7 cellular contexts compared by ENCODE assay signal in the genomic region with DNA sequence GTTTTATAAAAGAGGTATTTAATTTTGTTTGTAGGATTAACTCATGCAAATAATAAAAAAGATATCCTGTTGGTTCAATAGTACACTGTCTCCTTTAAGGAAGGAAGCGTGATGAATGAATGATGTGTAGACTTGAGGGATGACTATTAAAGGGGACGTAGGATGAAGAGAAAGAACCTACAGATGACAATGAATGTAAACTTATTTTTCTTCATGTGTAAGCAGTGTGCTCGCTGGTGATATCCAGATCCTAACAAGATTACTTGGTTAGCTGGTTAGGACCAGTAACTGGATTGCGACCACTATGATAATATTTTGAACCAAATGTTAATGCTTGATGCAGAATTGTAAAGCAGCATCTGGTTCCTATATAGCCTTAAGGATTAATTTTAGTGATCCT. TPM values are rescaled to one million over a fixed set of nuclear protein-coding genes. Genes with fewer than 3 reads are reported as not detected.
DNase-seq lines count a peak whose midpoint lies in the region; ATAC-seq and TF ChIP-seq lines count a peak whose summit lies in the region.

No MANE protein-coding gene starts in this region.

- peaks cover 18 to 27% (median 21%) of the 10 kb centered on the region in 3 experiments for H3K36me3 Mint-ChIP-seq in H9 (ENCODE audit: insufficient read depth in 1 of 3, low read depth in 3 of 3)

- H3K27ac ChIP-seq in H9 (ENCODE audit: insufficient read length, low read depth, low read length): no peak overlapping the region
- H3K27ac ChIP-seq in SJCRH30: no peak overlapping the region
- peak overlapping the region; percentile 60 for H3K27ac ChIP-seq in skeletal muscle tissue (ENCODE audit: low read depth, low read length)

- H2AFZ ChIP-seq in H9 (ENCODE audit: low read length): no peak overlapping the region

- no peaks in the 10 kb centered on the region for H3K4me1 ChIP-seq in H9 (ENCODE audit: insufficient read depth, low read length)
- H3K4me1 ChIP-seq in SJCRH30: peaks cover 5% of the 10 kb centered on the region; the same call in 1 of the 2 replicates
- peaks cover 13 to 43% (median 20%) of the 10 kb centered on the region in 3 donors for H3K4me1 ChIP-seq in skeletal muscle tissue (ENCODE audit: control insufficient read depth in 3 of 3, insufficient read depth in 3 of 3, low read length in 3 of 3)

- no peak overlapping the region for H3K18ac ChIP-seq in H9 (ENCODE audit: insufficient read length, low read depth, low read length)

- no peak overlapping the region for H3K56ac ChIP-seq in H9 (ENCODE audit: insufficient read length, low read depth, low read length)

- H3K27me3 ChIP-seq in H9 (ENCODE audit: insufficient read depth, low read length): no peaks in the 10 kb centered on the region
- H3K27me3 ChIP-seq in SJCRH30: no peaks in the 10 kb centered on the region
- H3K27me3 ChIP-seq in skeletal muscle tissue (ENCODE audit: control insufficient read depth in 3 of 3, insufficient read depth in 3 of 3, low read length in 3 of 3): no peaks in the 10 kb centered on the region

- peak overlapping the region; percentile 72 for H3K4me2 ChIP-seq in H9 (ENCODE audit: insufficient read depth, insufficient read length, low read length)

- H3K9me3 Mint-ChIP-seq in H9: peaks cover 0 to 2% of the 10 kb centered on the region in 2 experiments; a peak in 2 of 5 replicates

- no peak overlapping the region for H4K5ac ChIP-seq in H9 (ENCODE audit: insufficient read length, low read depth, low read length)

- H2AK5ac ChIP-seq in H9 (ENCODE audit: insufficient read length, low read length): no peak overlapping the region

- peak overlapping the region; percentile 92 to 94 for H3K4me3 Mint-ChIP-seq in H9

- H3K23me2 ChIP-seq in H9 (ENCODE audit: insufficient read length, low read depth, low read length, poor library complexity, severe bottlenecking): peaks cover 9% of the 10 kb centered on the region

- no peak overlapping the region for H3K4ac ChIP-seq in H9 (ENCODE audit: low read depth, low read length)

- H2BK5ac ChIP-seq in H9 (ENCODE audit: insufficient read length, low read length): no peak overlapping the region

- no peaks in the 10 kb centered on the region for H4K20me1 ChIP-seq in H9 (ENCODE audit: control insufficient read depth, insufficient read depth, insufficient read length)

- ATAC-seq in sciatic nerve: no peak

- H4K8ac ChIP-seq in H9 (replicated peaks; ENCODE audit: insufficient read length, low read depth, low read length): no peak overlapping the region

- H2BK12ac ChIP-seq in H9 (ENCODE audit: insufficient read length, low read depth, low read length): no peak overlapping the region

- H3K27me3 Mint-ChIP-seq in H9 (ENCODE audit: low read depth): no peaks in the 10 kb centered on the region

- H3T11ph ChIP-seq in H9 (ENCODE audit: low read length): no peak overlapping the region

- DNase-seq in H9 (no peak), SJCRH30 (no peak), fibroblast of mammary gland (ENCODE audit: low read depth) (peak; percentile 43), NCI-H345 (lab: John Stamatoyannopoulos, UW) (no peak), sciatic nerve (ENCODE audit: low spot score) (no peak), iPS-NIHi11 (ENCODE audit: low spot score) (no peak)

- H3K36me3 ChIP-seq in SJCRH30 (peaks cover 24% of the 10 kb centered on the region), skeletal muscle tissue (ENCODE audit: control insufficient read depth in 3 of 3, insufficient read depth in 3 of 3, low read length in 3 of 3) (peaks cover 2 to 12% (median 5%) of the 10 kb centered on the region in 3 donors)

- H3K9ac ChIP-seq in H9 (ENCODE audit: extremely low read depth, insufficient read length, low read length) (peak overlapping the region; percentile 19), skeletal muscle tissue (ENCODE audit: low read depth in 1 of 3, low read length in 3 of 3) (peak overlapping the region; percentile 18 to 94 (median 71))

- H3K27ac Mint-ChIP-seq in H9: 0 out of 7 replicates have a peak overlapping the region, but pooled peaks of 1 of the 3 experiments have one; percentile 8

- H3K4me1 Mint-ChIP-seq in H9: peaks cover 34 to 35% of the 10 kb centered on the region in 2 experiments

- WGBS in H9 (ENCODE audit: extremely low coverage, insufficient read length, low lambda C conversion rate): no CpG with 5 or more reads among the region's 4 CpGs

- H3K23ac ChIP-seq in H9 (ENCODE audit: insufficient read length, low read depth, low read length): no peak overlapping the region

- TF ChIP-seq CTCF in H9 (conservative IDR thresholded peaks at IDR 0.05) (no peak), fibroblast of mammary gland (conservative IDR thresholded peaks at IDR 0.05; ENCODE audit: control insufficient read depth, insufficient read depth, low read depth, low read length) (no peak)

- H3K4me3 ChIP-seq in SJCRH30 (peak overlapping the region; percentile 93), fibroblast of mammary gland (ENCODE audit: control insufficient read depth, low read depth, low read length) (peak overlapping the region; percentile 93), skeletal muscle tissue (ENCODE audit: low read length in 3 of 3) (peak overlapping the region; percentile 30 to 97 (median 83))

- no peak overlapping the region for H2BK20ac ChIP-seq in H9 (ENCODE audit: low read depth, low read length, poor library complexity, severe bottlenecking)

- no peak overlapping the region for H2BK15ac ChIP-seq in H9 (ENCODE audit: low read depth, low read length)

- H3K14ac ChIP-seq in H9 (ENCODE audit: insufficient read depth, low read length): no peak overlapping the region

- intact Hi-C loops in sciatic nerve (cut with DNase I): loop anchor here (10.0 kb wide), 1 partner anchor 109 kb away; no protein-coding TSS in a partner anchor

- H2BK120ac ChIP-seq in H9 (ENCODE audit: low read depth, low read length, poor library complexity, severe bottlenecking): no peak overlapping the region

- H3K9me3 ChIP-seq in H9 (ENCODE audit: control insufficient read depth, low read depth, low read length) (no peaks in the 10 kb centered on the region), SJCRH30 (replicated peaks) (no peaks in the 10 kb centered on the region), skeletal muscle tissue (ENCODE audit: control insufficient read depth in 3 of 3, low read length in 3 of 3) (no peaks in the 10 kb centered on the region)

- H3K79me2 ChIP-seq in H9 (ENCODE audit: insufficient read depth, low read length): peaks cover 20% of the 10 kb centered on the region; the same call in 1 of the 2 replicates

- no peaks in the 10 kb centered on the region for H3K79me1 ChIP-seq in H9 (ENCODE audit: insufficient read depth, low read depth, low read length, poor library complexity, severe bottlenecking)

- H4K91ac ChIP-seq in H9 (ENCODE audit: insufficient read length, low read depth, low read length): no peak overlapping the region

RNA-seq across cellular contexts. Expression of a gene that starts 2.6 kb away (rescaled TPM):
- total RNA-seq in H9 (2021) (49.2 and 51.0 TPM in 2 replicates), skeletal muscle tissue (24.5 TPM), sciatic nerve (46.1 TPM)
- total RNA-seq in SJCRH30 (2014; rRNA removed; shearing (Covaris generic)): 32.2 and 35.7 TPM in 2 replicates

RNA-seq across cellular contexts. Expression of a gene that starts 42.9 kb away (rescaled TPM):
- total RNA-seq in H9 (2021) (54.3 and 57.4 TPM in 2 replicates), skeletal muscle tissue (46.4 TPM), sciatic nerve (92.4 TPM)
- 49.6 and 66.1 TPM in 2 replicates for total RNA-seq in SJCRH30 (2014; rRNA removed; shearing (Covaris generic))
